In genomic region chr5:134177197-134178171, GRCh38 we compare ENCODE assay signal across 1 cellular context.
TF ChIP-seq lines count a peak whose summit lies in the region.

No MANE protein-coding gene starts in this region.

TF ChIP-seq in K562, 482 proteins besides CTCF, POLR2A, EP300 and RAD21 (continued from another document):
- TF ChIP-seq HMBOX1 (IDR thresholded peaks at IDR 0.05), result no peak
- no peak for TF ChIP-seq DLX4 (CRISPR knock-in tag; IDR thresholded peaks at IDR 0.05)
- no peak for TF ChIP-seq NRF1 (conservative IDR thresholded peaks at IDR 0.05 in 1 of 2, IDR thresholded peaks at IDR 0.05 in 1 of 2)
- no peak for TF ChIP-seq FIP1L1 (IDR thresholded peaks at IDR 0.05; ENCODE audit: low read depth, low read length, poor library complexity, severe bottlenecking)
